Comparison of ENCODE assay signal across 8 cellular contexts in the genomic region with DNA sequence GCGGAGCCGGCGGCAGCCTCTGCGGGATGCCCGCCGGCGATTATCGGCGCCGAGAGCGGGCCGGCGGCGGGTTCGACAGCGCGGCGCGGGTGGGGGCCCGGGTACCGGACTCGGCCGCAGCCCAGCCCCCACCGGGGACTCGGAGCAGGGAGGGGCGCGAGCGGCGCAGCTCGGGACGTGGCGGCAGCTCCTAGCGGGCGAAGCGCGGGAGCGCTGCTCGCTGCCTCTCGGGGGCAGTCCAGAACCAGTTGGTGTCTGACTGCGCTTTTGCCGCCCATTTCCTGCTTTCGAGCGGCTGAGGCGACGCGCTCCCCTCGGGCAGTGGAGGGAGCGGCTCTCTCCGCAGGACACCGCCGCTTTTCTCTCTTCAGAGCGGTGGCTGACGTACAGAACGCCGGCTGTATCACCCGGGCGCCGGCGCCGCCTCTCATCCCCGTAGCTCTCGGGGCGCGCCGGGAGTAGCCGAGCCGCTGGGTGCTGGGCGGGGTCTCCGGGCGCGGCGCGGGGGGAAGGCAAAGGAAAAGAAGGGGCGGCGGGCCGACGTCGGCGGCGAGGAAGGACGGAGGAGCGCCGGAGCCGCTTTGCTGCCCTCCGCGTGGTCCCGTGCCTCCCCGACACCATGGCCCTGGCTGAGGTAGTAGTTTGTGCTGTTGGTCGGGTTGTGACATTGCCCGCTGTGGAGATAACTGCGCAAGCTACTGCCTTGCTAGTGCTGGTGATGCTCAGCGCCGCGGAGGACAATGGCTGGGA.
DNase-seq lines count a peak whose midpoint lies in the region; ATAC-seq lines count a peak whose summit lies in the region.

No MANE protein-coding gene starts in this region.

- H3K9ac ChIP-seq in mesenchymal stem cell (ENCODE audit: low read length): peak overlapping the region; percentile 98

- H3K14ac ChIP-seq in mesenchymal stem cell (ENCODE audit: low read length in 2 of 2): peak overlapping the region; percentile 99 to 100

- WGBS in mesenchymal stem cell: under 1% methylated on average over 85 of the region's 94 CpGs

- H2AK5ac ChIP-seq in mesenchymal stem cell (ENCODE audit: low read length, severe bottlenecking): peak overlapping the region; percentile 87

- H3K4me2 ChIP-seq in mesenchymal stem cell (ENCODE audit: low read length, poor library complexity, severe bottlenecking): peak overlapping the region; percentile 72

- peaks cover 37% of the 10 kb centered on the region for H3K4me1 ChIP-seq in CD4-positive, CD25-positive, alpha-beta regulatory T cell (ENCODE audit: control insufficient read depth, insufficient read depth, low read length, poor library complexity, severe bottlenecking)
- H3K4me1 ChIP-seq in mesenchymal stem cell (ENCODE audit: control insufficient read depth, insufficient read depth, low read depth, low read length): peaks cover 2% of the 10 kb centered on the region

- H3K9me3 Mint-ChIP-seq in CD4-positive, CD25-positive, alpha-beta regulatory T cell: no peaks in the 10 kb centered on the region

- peak overlapping the region; percentile 100 for H4K91ac ChIP-seq in mesenchymal stem cell (ENCODE audit: low read length)

- H4K8ac ChIP-seq in mesenchymal stem cell (ENCODE audit: low read length): peak overlapping the region; percentile 100

- peak overlapping the region; percentile 95 for H3K4me3 ChIP-seq in CD4-positive, CD25-positive, alpha-beta regulatory T cell (ENCODE audit: low read depth, low read length)
- H3K4me3 ChIP-seq in mesenchymal stem cell (ENCODE audit: insufficient read depth in 1 of 2, low read depth in 1 of 2, low read length in 2 of 2): peak overlapping the region; percentile 83 to 91

- H3K4me1 Mint-ChIP-seq in CD4-positive, CD25-positive, alpha-beta regulatory T cell: peaks cover 5 to 50% (median 37%) of the 10 kb centered on the region in 4 donors

- peak overlapping the region; percentile 98 to 100 for H3K4ac ChIP-seq in mesenchymal stem cell (ENCODE audit: low read depth in 1 of 2, low read length in 2 of 2)

- H3K36me3 Mint-ChIP-seq in CD4-positive, CD25-positive, alpha-beta regulatory T cell: no peaks in the 10 kb centered on the region

- H3K18ac ChIP-seq in mesenchymal stem cell (ENCODE audit: low read depth in 1 of 2, low read length in 2 of 2): peak overlapping the region; percentile 88 to 97

- no peaks in the 10 kb centered on the region for H3K9me3 ChIP-seq in CD4-positive, CD25-positive, alpha-beta regulatory T cell (ENCODE audit: control insufficient read depth in 2 of 2, low read length in 2 of 2)
- no peaks in the 10 kb centered on the region for H3K9me3 ChIP-seq in mesenchymal stem cell (ENCODE audit: control insufficient read depth, low read length)

- no peak overlapping the region for H2BK12ac ChIP-seq in mesenchymal stem cell (ENCODE audit: low read length in 2 of 2)

- peak; percentile 72 to 90 (median 85) for DNase-seq in CD4-positive, CD25-positive, alpha-beta regulatory T cell
- DNase-seq in NCI-H748 treated with DMSO at 0.1 percent for 48 hours (lab: John Stamatoyannopoulos, UW) (peak; percentile 79), mesenchymal stem cell (peak; percentile 89)
- DNase-seq in activated CD8-positive, alpha-beta memory T cell treated with anti-CD3 and anti-CD28 coated beads for 1 hour (ENCODE audit: extremely low read depth in 1 of 2, low read depth in 1 of 2): peak; percentile 50 to 64
- peak; percentile 73 for DNase-seq in effector CD8-positive, alpha-beta T cell (lab: John Stamatoyannopoulos, UW)
- peak; percentile 49 for DNase-seq in stimulated activated CD8-positive, alpha-beta memory T cell treated with anti-CD3 and anti-CD28 coated beads, Interleukin-12 subunit alpha, Interleukin-12 subunit beta, amount 100 ng/mL, for 24 hours (ENCODE audit: extremely low read depth)

- peak overlapping the region; percentile 75 for H2AFZ ChIP-seq in mesenchymal stem cell (ENCODE audit: low read depth, low read length)

- H3K4me3 Mint-ChIP-seq in CD4-positive, CD25-positive, alpha-beta regulatory T cell: peak overlapping the region; percentile 85 to 99 (median 97)

- peak overlapping the region; percentile 66 to 93 for H3K23ac ChIP-seq in mesenchymal stem cell (ENCODE audit: low read length in 2 of 2)

- peaks cover 5% of the 10 kb centered on the region for H3K27me3 Mint-ChIP-seq in CD4-positive, CD25-positive, alpha-beta regulatory T cell

- H3K27ac Mint-ChIP-seq in CD4-positive, CD25-positive, alpha-beta regulatory T cell: peak overlapping the region; percentile 99

- no peaks in the 10 kb centered on the region for H3K27me3 ChIP-seq in CD4-positive, CD25-positive, alpha-beta regulatory T cell (ENCODE audit: control insufficient read depth, insufficient read depth, low read length)
- no peaks in the 10 kb centered on the region for H3K27me3 ChIP-seq in mesenchymal stem cell (ENCODE audit: control insufficient read depth in 1 of 2, insufficient read depth in 1 of 2, low read length in 2 of 2)

- peak; percentile 78 to 79 for ATAC-seq in CD4-positive, CD25-positive, alpha-beta regulatory T cell (ENCODE audit: low read depth in 2 of 2)
- ATAC-seq in GM19324 (IDR thresholded peaks at IDR 0.05; ENCODE audit: low FRiP score, unreplicated experiment): peak; percentile 79
- ATAC-seq in HG03460 (IDR thresholded peaks at IDR 0.05; ENCODE audit: unreplicated experiment): peak; percentile 60

- peak overlapping the region; percentile 100 for H3K27ac ChIP-seq in CD4-positive, CD25-positive, alpha-beta regulatory T cell (ENCODE audit: insufficient read depth, low read length, poor library complexity, severe bottlenecking)
- peak overlapping the region; percentile 100 for H3K27ac ChIP-seq in mesenchymal stem cell (ENCODE audit: low read length, poor library complexity, severe bottlenecking)

- peak overlapping the region; percentile 99 for H2BK15ac ChIP-seq in mesenchymal stem cell (ENCODE audit: low read depth, poor library complexity, severe bottlenecking)

- peak overlapping the region; percentile 98 for H2BK5ac ChIP-seq in mesenchymal stem cell (ENCODE audit: low read depth, low read length, poor library complexity, severe bottlenecking)

- peaks cover 2% of the 10 kb centered on the region for H3K79me1 ChIP-seq in mesenchymal stem cell (replicated peaks; ENCODE audit: low read length, poor library complexity, severe bottlenecking)

- peak overlapping the region; percentile 99 for H2BK120ac ChIP-seq in mesenchymal stem cell (ENCODE audit: low read depth, low read length)

- H3K36me3 ChIP-seq in CD4-positive, CD25-positive, alpha-beta regulatory T cell (ENCODE audit: control insufficient read depth, insufficient read depth, low read length): no peaks in the 10 kb centered on the region
- H3K36me3 ChIP-seq in mesenchymal stem cell (ENCODE audit: control insufficient read depth in 1 of 2, insufficient read depth in 2 of 2, low read depth in 1 of 2, low read length in 2 of 2): peaks cover 0 to 25% of the 10 kb centered on the region in 2 experiments

Comparison
In these comparisons a context has a peak if more than half of its experiments do, and no peak if none do; other contexts are left out.
1. Peak in every context shown above with its lines: DNase-seq, ATAC-seq, H3K4me3 ChIP-seq and H3K27ac ChIP-seq.